9 cellular contexts compared by ENCODE assay signal in genomic region chr2:105114551-105114950, GRCh38.
DNase-seq lines count a peak whose midpoint lies in the region; ATAC-seq lines count a peak whose summit lies in the region.
"Had no signal": no experiment of that assay in that cellular context is flagged by ENCODE, and none has a peak within 500 bp of the region (broad histone marks: within the 10 kb centered on the region; RNA-seq: fewer than 3 reads in every experiment).

No MANE protein-coding gene starts in this region.

- H3K23ac ChIP-seq in mesendoderm (ENCODE audit: low read length), result no peak overlapping the region

- no peak overlapping the region for H3K56ac ChIP-seq in mesendoderm (ENCODE audit: low read length)

- no peak overlapping the region for H2BK15ac ChIP-seq in mesendoderm (replicated peaks; ENCODE audit: low read depth)

- no peaks in the 10 kb centered on the region for H3K79me1 ChIP-seq in mesendoderm (ENCODE audit: low read length)

- no peak overlapping the region for H3K9ac ChIP-seq in mesendoderm (ENCODE audit: low read length)
- H3K9ac ChIP-seq: BLaER1 had no signal

- ATAC-seq in HG02973 (IDR thresholded peaks at IDR 0.05; ENCODE audit: unreplicated experiment), result no peak

- no peak overlapping the region for H4K5ac ChIP-seq in mesendoderm (ENCODE audit: low read length)

- no peak overlapping the region for H3K4me2 ChIP-seq in mesendoderm (ENCODE audit: low read length)
- H3K4me2 ChIP-seq: BLaER1 had no signal

- no peak overlapping the region for H3K27ac ChIP-seq in mesendoderm (ENCODE audit: low read depth, low read length)
- H3K27ac ChIP-seq: BLaER1 had no signal

- H3K36me3 ChIP-seq in mesendoderm (ENCODE audit: control insufficient read depth, insufficient read depth, low read length), result no peaks in the 10 kb centered on the region
- H3K36me3 ChIP-seq: BLaER1 had no signal

- no peak overlapping the region for H3K18ac ChIP-seq in mesendoderm (ENCODE audit: low read length)

- H3K79me2 ChIP-seq in mesendoderm (ENCODE audit: control insufficient read depth, insufficient read depth, low read length), result no peaks in the 10 kb centered on the region

- no peak overlapping the region for H3K4ac ChIP-seq in mesendoderm (ENCODE audit: low read depth, low read length)

- H3K27me3 ChIP-seq in mesendoderm (ENCODE audit: insufficient read depth, low read length, poor library complexity), result no peaks in the 10 kb centered on the region
- H3K27me3 ChIP-seq: BLaER1 had no signal

- H3K4me3 ChIP-seq in mesendoderm (ENCODE audit: low read length), result no peak overlapping the region
- H3K4me3 ChIP-seq: BLaER1 had no signal

- H4K8ac ChIP-seq in mesendoderm (ENCODE audit: low read depth, low read length), result no peak overlapping the region

- H3K4me1 ChIP-seq in mesendoderm (ENCODE audit: control insufficient read depth, low read depth, low read length), result peaks cover 2% of the 10 kb centered on the region
- H3K4me1 ChIP-seq: BLaER1 had no signal

- H2AK5ac ChIP-seq in mesendoderm (ENCODE audit: low read length), result no peak overlapping the region

- no peak overlapping the region for H2BK5ac ChIP-seq in mesendoderm (ENCODE audit: low read length)

- DNase-seq in NCI-H1105 treated with DMSO at 0.1 percent for 48 hours (lab: John Stamatoyannopoulos, UW), result peak; percentile 65
- no peak for DNase-seq in NCI-H1105 (lab: John Stamatoyannopoulos, UW)
- peak; percentile 76 for DNase-seq in HuH-7.5 (ENCODE audit: low spot score)
- peak; percentile 67 for DNase-seq in OCI-M1 (lab: John Stamatoyannopoulos, UW)
- peak; percentile 58 to 66 for DNase-seq in dermis microvascular lymphatic vessel endothelial cell (ENCODE audit: low read depth in 2 of 2)
- DNase-seq in mesendoderm, result peak; percentile 75
- no peak for DNase-seq in GOT3 (lab: John Stamatoyannopoulos, UW)

- no peak overlapping the region for H2BK120ac ChIP-seq in mesendoderm (ENCODE audit: low read depth, low read length)

- no CpG with 5 or more reads among the region's 4 CpGs for WGBS in mesendoderm (ENCODE audit: extremely low coverage, insufficient coverage, low lambda C conversion rate)

Comparison
In these comparisons a context has a peak if more than half of its experiments do, and no peak if none do; other contexts are left out.
1. DNase-seq: peak in NCI-H1105 treated with DMSO at 0.1 percent for 48 hours (single experiment), HuH-7.5 (single experiment), OCI-M1 (single experiment), dermis microvascular lymphatic vessel endothelial cell (2 of 2) and mesendoderm (single experiment); none in NCI-H1105 (single experiment) and GOT3 (single experiment).